Comparison of ENCODE assay signal across 21 cellular contexts in the genomic region with DNA sequence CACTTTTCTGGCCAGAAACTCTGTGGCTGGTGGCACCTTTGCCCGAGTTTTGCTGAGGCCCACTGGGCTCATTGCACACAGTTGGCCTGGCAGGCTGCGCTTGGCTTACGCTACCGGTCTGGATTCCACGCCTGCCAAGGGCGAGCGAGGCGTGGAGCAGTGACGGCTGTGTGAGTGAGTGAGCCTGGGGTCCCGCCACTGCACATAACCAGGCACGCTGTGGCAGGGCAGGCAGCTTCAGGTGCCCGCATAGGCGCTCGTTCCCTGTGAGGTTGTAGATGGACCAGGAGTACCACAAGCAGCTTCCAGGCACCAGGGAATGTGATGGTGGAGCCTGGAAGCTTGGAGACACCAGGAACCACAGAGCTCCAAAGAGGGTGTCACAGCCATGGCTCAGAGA.
DNase-seq lines count a peak whose midpoint lies in the region; ATAC-seq and TF ChIP-seq lines count a peak whose summit lies in the region.
"Had no signal": no experiment of that assay in that cellular context is flagged by ENCODE, and none has a peak within 500 bp of the region (broad histone marks: within the 10 kb centered on the region; RNA-seq: fewer than 3 reads in every experiment).

No MANE protein-coding gene starts in this region.

- no peaks in the 10 kb centered on the region for H3K9me2 ChIP-seq in GM23338 (ENCODE audit: insufficient read depth)

- no peaks in the 10 kb centered on the region for H3F3A ChIP-seq in GM23338 (replicated peaks; ENCODE audit: low read depth)

- H3K27ac Mint-ChIP-seq in GM23338, result no peak overlapping the region
- H3K27ac Mint-ChIP-seq: B cell; CD4-positive, CD25-positive, alpha-beta regulatory T cell; CD8-positive, alpha-beta T cell; HFFc6 had no signal

- H2AFZ ChIP-seq in GM23338, result peak overlapping the region; percentile 66; the same call in 1 of the 2 replicates
- H2AFZ ChIP-seq in mesenchymal stem cell (ENCODE audit: low read depth, low read length), result no peak overlapping the region
- H2AFZ ChIP-seq: GM23248 had no signal

- H3K79me2 ChIP-seq in GM23338 (replicated peaks; ENCODE audit: insufficient read depth), result no peaks in the 10 kb centered on the region

- H3K27me3 ChIP-seq in GM23338 (ENCODE audit: insufficient read depth), result no peaks in the 10 kb centered on the region
- no peaks in the 10 kb centered on the region for H3K27me3 ChIP-seq in mesenchymal stem cell (ENCODE audit: control insufficient read depth in 1 of 2, insufficient read depth in 1 of 2, low read length in 2 of 2)
- no peaks in the 10 kb centered on the region for H3K27me3 ChIP-seq in spleen (replicated peaks in 1 of 7)
- no peaks in the 10 kb centered on the region for H3K27me3 ChIP-seq in aorta (ENCODE audit: control insufficient read depth in 1 of 2, insufficient read depth in 2 of 2, low read length in 1 of 2)
- H3K27me3 ChIP-seq: BLaER1 had no signal

- TF ChIP-seq POLR2A in spleen (IDR thresholded peaks at IDR 0.05), result no peak

- H3K4me3 Mint-ChIP-seq in GM23338, result no peak overlapping the region
- H3K4me3 Mint-ChIP-seq: B cell; CD4-positive, CD25-positive, alpha-beta regulatory T cell; CD8-positive, alpha-beta T cell; HFFc6 had no signal

- DNase-seq in GM23338 (ENCODE audit: low spot score), result no peak
- no peak for DNase-seq in mesenchymal stem cell
- peak; percentile 59 for DNase-seq in spleen
- DNase-seq in aorta, result no peak
- no peak for DNase-seq in foreskin fibroblast
- no peak for DNase-seq in G401 (ENCODE audit: low spot score)
- DNase-seq: Caco-2; CD4-positive, CD25-positive, alpha-beta regulatory T cell; CD8-positive, alpha-beta T cell; DMS153; DND-41; GDM1; GM23248; HFFc6 had no signal

- no peak overlapping the region for H3K18ac ChIP-seq in mesenchymal stem cell (ENCODE audit: low read depth in 1 of 2, low read length in 2 of 2)

- H3K4me3 ChIP-seq in GM23338 (no peak overlapping the region), mesenchymal stem cell (ENCODE audit: insufficient read depth in 1 of 2, low read depth in 1 of 2, low read length in 2 of 2) (no peak overlapping the region), spleen (no peak overlapping the region), aorta (ENCODE audit: low read length in 2 of 2) (no peak overlapping the region), foreskin fibroblast (ENCODE audit: low read depth in 1 of 2, low read length in 2 of 2) (no peak overlapping the region)
- H3K4me3 ChIP-seq: BLaER1, GM12878, GM23248, HAP-1 had no signal

- no peak overlapping the region for H3K23ac ChIP-seq in mesenchymal stem cell (ENCODE audit: low read length in 2 of 2)

- H2AK5ac ChIP-seq in mesenchymal stem cell (ENCODE audit: low read length, severe bottlenecking), result no peak overlapping the region

- H3K4me2 ChIP-seq in GM23338, result no peak overlapping the region
- no peak overlapping the region for H3K4me2 ChIP-seq in mesenchymal stem cell (ENCODE audit: low read length, poor library complexity, severe bottlenecking)
- H3K4me2 ChIP-seq: BLaER1 had no signal

- ATAC-seq in GM23338 (no peak), aorta (ENCODE audit: low FRiP score) (peak; percentile 46), GM19035 (IDR thresholded peaks at IDR 0.05; ENCODE audit: unreplicated experiment) (no peak)
- ATAC-seq: CD8-positive, alpha-beta T cell; GM12878 had no signal

- no peak overlapping the region for H2BK5ac ChIP-seq in mesenchymal stem cell (ENCODE audit: low read depth, low read length, poor library complexity, severe bottlenecking)

- no peak overlapping the region for H3K9ac ChIP-seq in mesenchymal stem cell (ENCODE audit: low read length)
- H3K9ac ChIP-seq: BLaER1, GM23248 had no signal

- H3K4ac ChIP-seq in mesenchymal stem cell (ENCODE audit: low read depth in 1 of 2, low read length in 2 of 2), result no peak overlapping the region

- 93% methylated on average over 14 of the region's 14 CpGs for WGBS in mesenchymal stem cell
- WGBS in spleen, 5 donors, result 90 to 94% (median 92%) methylated on average over 11 to 14 of the region's 14 CpGs
- WGBS in aorta, 2 donors, result 87 to 91% methylated on average over 14 of the region's 14 CpGs

- H3K27me3 Mint-ChIP-seq in GM23338 (ENCODE audit: insufficient read depth, low read depth, poor library complexity), result peaks cover 6% of the 10 kb centered on the region
- H3K27me3 Mint-ChIP-seq: B cell; CD4-positive, CD25-positive, alpha-beta regulatory T cell had no signal

- H3K36me3 ChIP-seq in GM23338 (ENCODE audit: insufficient read depth) (no peaks in the 10 kb centered on the region), mesenchymal stem cell (ENCODE audit: control insufficient read depth in 1 of 2, insufficient read depth in 2 of 2, low read depth in 1 of 2, low read length in 2 of 2) (no peaks in the 10 kb centered on the region), spleen (no peaks in the 10 kb centered on the region), aorta (ENCODE audit: control insufficient read depth in 1 of 2, insufficient read depth in 2 of 2, low read length in 1 of 2) (no peaks in the 10 kb centered on the region)
- H3K36me3 ChIP-seq: BLaER1, HAP-1 had no signal

- H3K9me3 ChIP-seq in mesenchymal stem cell (ENCODE audit: control insufficient read depth, low read length), result no peaks in the 10 kb centered on the region
- H3K9me3 ChIP-seq in spleen, result peaks cover 0 to 12% (median 0%) of the 10 kb centered on the region in 8 donors
- no peaks in the 10 kb centered on the region for H3K9me3 ChIP-seq in aorta (ENCODE audit: control insufficient read depth, low read length)
- H3K9me3 ChIP-seq: BLaER1, Caco-2, HAP-1 had no signal

- H3K4me1 Mint-ChIP-seq in GM23338, result no peaks in the 10 kb centered on the region
- H3K4me1 Mint-ChIP-seq: B cell; CD4-positive, CD25-positive, alpha-beta regulatory T cell had no signal

- TF ChIP-seq CTCF in GM23338 (conservative IDR thresholded peaks at IDR 0.05; ENCODE audit: low read depth in 2 of 2), result no peak
- no peak for TF ChIP-seq CTCF in spleen (IDR thresholded peaks at IDR 0.05 in 8 of 11, conservative IDR thresholded peaks at IDR 0.05 in 3 of 11)
- TF ChIP-seq CTCF in foreskin fibroblast (IDR thresholded peaks at IDR 0.05; ENCODE audit: low read depth, low read length), result no peak

- no peak overlapping the region for H2BK15ac ChIP-seq in mesenchymal stem cell (ENCODE audit: low read depth, poor library complexity, severe bottlenecking)

- H3K36me3 Mint-ChIP-seq in GM23338 (ENCODE audit: low read depth), result no peaks in the 10 kb centered on the region; the same call in 2 of the 3 replicates
- H3K36me3 Mint-ChIP-seq: CD4-positive, CD25-positive, alpha-beta regulatory T cell; CD8-positive, alpha-beta T cell had no signal

- no peak overlapping the region for H3K14ac ChIP-seq in mesenchymal stem cell (ENCODE audit: low read length in 2 of 2)

- in situ Hi-C loops in G401 (cut with HindIII; ENCODE audit: low sequenced_read_pairs), result no loop called here

- intact Hi-C loops in spleen (cut with DNase I; ENCODE audit: low total_unique reads), result no loop called here
- intact Hi-C loops in aorta (cut with DNase I), result no loop called here

- no peak overlapping the region for H4K8ac ChIP-seq in mesenchymal stem cell (ENCODE audit: low read length)

- no peak overlapping the region for H2BK12ac ChIP-seq in mesenchymal stem cell (ENCODE audit: low read length in 2 of 2)

- H4K20me1 ChIP-seq in GM23338 (replicated peaks; ENCODE audit: insufficient read depth), result no peaks in the 10 kb centered on the region
- H4K20me1 ChIP-seq: BLaER1 had no signal

- no peaks in the 10 kb centered on the region for H3K9me3 Mint-ChIP-seq in GM23338

- H3K27ac ChIP-seq in GM23338 (ENCODE audit: low read depth) (no peak overlapping the region), mesenchymal stem cell (ENCODE audit: low read length, poor library complexity, severe bottlenecking) (no peak overlapping the region), spleen (no peak overlapping the region), aorta (ENCODE audit: low read depth in 1 of 2, low read length in 2 of 2) (no peak overlapping the region)
- H3K27ac ChIP-seq: 22Rv1, BLaER1, C4-2B, GM23248 had no signal

- H3K4me1 ChIP-seq in GM23338 (ENCODE audit: insufficient read depth) (no peaks in the 10 kb centered on the region), mesenchymal stem cell (ENCODE audit: control insufficient read depth, insufficient read depth, low read depth, low read length) (peaks cover 2% of the 10 kb centered on the region), spleen (no peaks in the 10 kb centered on the region), aorta (ENCODE audit: control insufficient read depth in 1 of 2, insufficient read depth in 2 of 2, low read length in 2 of 2) (no peaks in the 10 kb centered on the region)
- H3K4me1 ChIP-seq: BLaER1, Caco-2, HAP-1 had no signal

- H4K91ac ChIP-seq in mesenchymal stem cell (ENCODE audit: low read length), result peak overlapping the region; percentile 61

- H3K79me1 ChIP-seq in mesenchymal stem cell (replicated peaks; ENCODE audit: low read length, poor library complexity, severe bottlenecking), result no peaks in the 10 kb centered on the region

- H2BK120ac ChIP-seq in mesenchymal stem cell (ENCODE audit: low read depth, low read length), result no peak overlapping the region

TF ChIP-seq in GM23338, 12 proteins besides CTCF, POLR2A, EP300 and RAD21 (continues in another document):
- TF ChIP-seq ZNF331 (CRISPR knock-in tag; IDR thresholded peaks at IDR 0.05; ENCODE audit: low read depth), result no peak
- no peak for TF ChIP-seq CREB1 (CRISPR knock-in tag; IDR thresholded peaks at IDR 0.05; ENCODE audit: low read depth)
- TF ChIP-seq EZH2phosphoT487 (IDR thresholded peaks at IDR 0.05; ENCODE audit: unreplicated experiment), result no peak
